ENCODE assay signal across 2 cellular contexts in the genomic region with DNA sequence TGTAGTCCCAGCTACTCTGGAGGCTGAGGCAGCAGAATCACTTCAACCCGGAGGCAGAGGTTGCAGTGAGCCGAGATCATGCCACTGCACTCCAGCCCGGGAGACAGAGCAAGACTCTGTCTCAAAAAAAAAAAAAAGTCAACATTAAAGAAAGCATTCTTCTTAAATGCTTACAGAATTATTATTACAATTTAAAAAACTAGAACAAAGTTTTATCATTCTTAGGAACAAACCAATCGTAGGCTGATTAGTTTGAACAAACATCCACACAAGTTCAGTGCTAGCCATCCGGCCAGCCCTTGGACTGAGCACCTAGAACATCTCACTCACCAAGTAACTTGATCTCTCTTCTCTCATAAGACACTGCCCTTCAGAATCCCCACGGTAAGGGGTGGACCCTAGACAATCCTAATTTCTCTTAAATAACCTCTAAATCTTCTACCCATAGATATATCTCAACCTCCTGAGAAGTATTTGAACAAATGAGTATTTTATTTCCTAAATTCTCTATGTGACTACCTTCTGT.
TF ChIP-seq lines count a peak whose summit lies in the region.

No MANE protein-coding gene starts in this region.

TF ChIP-seq in HepG2, 621 proteins besides CTCF, POLR2A, EP300 and RAD21 (continued from another document):
- TF ChIP-seq, protein P1, sequence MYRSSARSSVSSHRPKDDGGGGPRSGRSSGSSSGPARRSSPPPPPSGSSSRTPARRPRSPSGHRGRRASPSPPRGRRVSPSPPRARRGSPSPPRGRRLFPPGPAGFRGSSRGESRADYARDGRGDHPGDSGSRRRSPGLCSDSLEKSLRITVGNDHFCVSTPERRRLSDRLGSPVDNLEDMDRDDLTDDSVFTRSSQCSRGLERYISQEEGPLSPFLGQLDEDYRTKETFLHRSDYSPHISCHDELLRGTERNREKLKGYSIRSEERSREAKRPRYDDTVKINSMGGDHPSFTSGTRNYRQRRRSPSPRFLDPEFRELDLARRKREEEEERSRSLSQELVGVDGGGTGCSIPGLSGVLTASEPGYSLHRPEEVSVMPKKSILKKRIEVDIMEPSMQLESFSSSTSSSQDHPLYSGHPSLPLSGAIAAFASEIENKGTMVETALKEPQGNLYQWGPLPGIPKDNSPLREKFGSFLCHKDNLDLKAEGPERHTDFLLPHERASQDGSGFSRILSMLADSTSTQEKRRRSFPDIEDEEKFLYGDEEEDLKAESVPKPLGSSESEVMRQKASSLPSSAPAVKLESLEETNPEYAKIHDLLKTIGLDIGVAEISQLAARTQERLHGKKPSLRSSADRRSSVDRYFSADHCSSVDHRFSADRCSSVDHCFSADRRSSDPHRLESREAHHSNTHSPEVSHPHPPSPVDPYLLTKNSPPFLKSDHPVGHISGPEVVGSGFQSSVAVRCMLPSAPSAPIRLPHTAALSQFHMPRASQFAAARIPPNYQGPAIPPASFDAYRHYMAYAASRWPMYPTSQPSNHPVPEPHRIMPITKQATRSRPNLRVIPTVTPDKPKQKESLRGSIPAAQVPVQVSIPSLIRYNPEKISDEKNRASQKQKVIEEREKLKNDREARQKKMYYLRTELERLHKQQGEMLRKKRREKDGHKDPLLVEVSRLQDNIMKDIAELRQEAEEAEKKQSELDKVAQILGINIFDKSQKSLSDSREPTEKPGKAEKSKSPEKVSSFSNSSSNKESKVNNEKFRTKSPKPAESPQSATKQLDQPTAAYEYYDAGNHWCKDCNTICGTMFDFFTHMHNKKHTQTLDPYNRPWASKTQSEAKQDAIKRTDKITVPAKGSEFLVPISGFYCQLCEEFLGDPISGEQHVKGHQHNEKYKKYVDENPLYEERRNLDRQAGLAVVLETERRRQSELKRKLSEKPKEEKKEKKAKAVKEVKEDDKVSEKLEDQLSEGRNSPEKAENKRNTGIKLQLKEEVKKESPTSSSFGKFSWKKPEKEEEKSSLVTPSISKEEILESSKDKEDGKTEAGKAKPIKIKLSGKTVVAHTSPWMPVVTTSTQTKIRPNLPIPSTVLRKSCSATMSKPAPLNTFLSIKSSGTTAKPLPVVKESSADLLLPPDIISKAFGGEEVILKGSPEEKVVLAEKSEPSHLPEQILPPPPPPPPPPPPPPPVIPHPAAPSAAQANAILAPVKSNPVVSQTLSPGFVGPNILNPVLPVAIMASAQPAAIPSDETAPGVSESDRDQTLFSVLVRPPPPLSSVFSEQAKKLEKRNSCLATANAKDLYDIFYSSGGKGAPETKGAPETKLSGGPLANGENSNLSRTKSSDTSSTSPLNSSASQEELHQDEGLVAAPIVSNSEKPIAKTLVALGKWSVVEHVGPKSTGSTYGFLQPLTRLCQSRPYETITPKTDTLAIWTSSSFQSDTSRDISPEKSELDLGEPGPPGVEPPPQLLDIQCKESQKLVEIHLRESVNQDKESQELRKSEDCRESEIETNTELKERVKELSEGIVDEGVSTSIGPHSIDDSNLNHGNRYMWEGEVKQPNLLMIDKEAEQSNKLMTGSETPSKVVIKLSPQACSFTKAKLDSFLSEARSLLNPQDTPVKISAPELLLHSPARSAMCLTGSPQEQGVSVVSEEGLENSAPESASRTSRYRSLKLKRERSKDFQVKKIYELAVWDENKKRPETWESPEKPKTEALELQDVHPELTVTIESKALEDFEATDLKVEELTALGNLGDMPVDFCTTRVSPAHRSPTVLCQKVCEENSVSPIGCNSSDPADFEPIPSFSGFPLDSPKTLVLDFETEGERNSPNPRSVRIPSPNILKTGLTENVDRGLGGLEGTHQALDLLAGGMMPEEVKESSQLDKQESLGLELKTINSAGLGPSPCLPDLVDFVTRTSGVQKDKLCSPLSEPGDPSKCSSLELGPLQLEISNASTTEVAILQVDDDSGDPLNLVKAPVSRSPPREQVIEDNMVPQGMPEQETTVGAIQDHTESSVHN (CRISPR knock-in tag; IDR thresholded peaks at IDR 0.05), result no peak

TF ChIP-seq in WTC11, 78 proteins besides CTCF, POLR2A, EP300 and RAD21:
- no peak for TF ChIP-seq PRDM15 (CRISPR knock-in tag; IDR thresholded peaks at IDR 0.05)
- TF ChIP-seq CBFB (CRISPR knock-in tag; IDR thresholded peaks at IDR 0.05; ENCODE audit: low read depth), result no peak
